ENCODE assay signal across 8 cellular contexts in genomic region chr9:109320338-109320733, GRCh38. TPM values are rescaled to one million over a fixed set of nuclear protein-coding genes. Genes with fewer than 3 reads are reported as not detected.
DNase-seq lines count a peak whose midpoint lies in the region; ATAC-seq and FAIRE-seq lines count a peak whose summit lies in the region.

No MANE protein-coding gene starts in this region.

- ATAC-seq in GM18511 (IDR thresholded peaks at IDR 0.05; ENCODE audit: unreplicated experiment) = peak; percentile 48
- peak; percentile 17 for ATAC-seq in HG02840 (IDR thresholded peaks at IDR 0.05; ENCODE audit: low FRiP score, unreplicated experiment)
- peak in 3 of 4 experiments; percentile 13 to 21 (median 17) for ATAC-seq in T-cell (replicated peaks in 1 of 4)

- POLR2A ChIA-PET in T-cell (lab: Charles Lee) = no interaction called here

- CTCF ChIA-PET in T-cell (lab: Charles Lee) = no interaction called here
- CTCF ChIA-PET in activated naive CD4-positive, alpha-beta T cell treated with anti-CD3 and anti-CD28 coated beads for 36 hours (lab: Charles Lee) = interaction anchor here (0.6 kb wide), 1 partner anchor 40 kb away, joined by 5 read pairs; no protein-coding TSS in a partner anchor

- no peak overlapping the region for H3K4me3 ChIP-seq in mesendoderm (ENCODE audit: low read length)

- no peaks in the 10 kb centered on the region for H3K36me3 ChIP-seq in mesendoderm (ENCODE audit: control insufficient read depth, insufficient read depth, low read length)

- no peak overlapping the region for H2AK5ac ChIP-seq in mesendoderm (ENCODE audit: low read length)

- no peaks in the 10 kb centered on the region for H3K36me3 Mint-ChIP-seq in T-cell
- no peaks in the 10 kb centered on the region for H3K36me3 Mint-ChIP-seq in activated naive CD4-positive, alpha-beta T cell treated with anti-CD3 and anti-CD28 coated beads for 36 hours (ENCODE audit: low read depth)

- no peak for FAIRE-seq in RCC 7860 (lab: Jason Lieb, UNC)

- H4K8ac ChIP-seq in mesendoderm (ENCODE audit: low read depth, low read length) = no peak overlapping the region

- H2BK15ac ChIP-seq in mesendoderm (replicated peaks; ENCODE audit: low read depth) = no peak overlapping the region

- H3K56ac ChIP-seq in mesendoderm (ENCODE audit: low read length) = no peak overlapping the region

- H3K9me3 Mint-ChIP-seq in T-cell = no peaks in the 10 kb centered on the region
- no peaks in the 10 kb centered on the region for H3K9me3 Mint-ChIP-seq in activated naive CD4-positive, alpha-beta T cell treated with anti-CD3 and anti-CD28 coated beads for 36 hours

- peak overlapping the region; percentile 39 for H3K18ac ChIP-seq in mesendoderm (ENCODE audit: low read length)

- no peak overlapping the region for H3K4ac ChIP-seq in mesendoderm (ENCODE audit: low read depth, low read length)

- no peaks in the 10 kb centered on the region for H3K27me3 ChIP-seq in mesendoderm (ENCODE audit: insufficient read depth, low read length, poor library complexity)

- in situ Hi-C loops in KBM-7 (cut with MboI; ENCODE audit: low pct_unique_long_range_greater_than_20kb, low sequenced_read_pairs) = no loop called here

- H3K9ac ChIP-seq in mesendoderm (ENCODE audit: low read length) = no peak overlapping the region

- no peak overlapping the region for H3K4me2 ChIP-seq in mesendoderm (ENCODE audit: low read length)

- H2BK5ac ChIP-seq in mesendoderm (ENCODE audit: low read length) = no peak overlapping the region

- H3K79me2 ChIP-seq in mesendoderm (ENCODE audit: control insufficient read depth, insufficient read depth, low read length) = peaks cover 23% of the 10 kb centered on the region

- H3K27ac ChIP-seq in mesendoderm (ENCODE audit: low read depth, low read length) = no peak overlapping the region

- no CpG with 5 or more reads among the region's 75 CpGs for WGBS in mesendoderm (ENCODE audit: extremely low coverage, insufficient coverage, low lambda C conversion rate)

- no peak overlapping the region for H3K23ac ChIP-seq in mesendoderm (ENCODE audit: low read length)

- H3K4me1 ChIP-seq in mesendoderm (ENCODE audit: control insufficient read depth, low read depth, low read length) = no peaks in the 10 kb centered on the region

- DNase-seq in 8988T (peak; percentile 55), T-cell (no peak), mesendoderm (peak; percentile 20), KBM-7 (no peak), RCC 7860 (ENCODE audit: low spot score) (no peak)
- no peak for DNase-seq in activated naive CD4-positive, alpha-beta T cell treated with anti-CD3 and anti-CD28 coated beads for 36 hours

- peaks cover 10 to 15% (median 13%) of the 10 kb centered on the region in 3 donors for H3K4me1 Mint-ChIP-seq in T-cell
- peaks cover 10% of the 10 kb centered on the region for H3K4me1 Mint-ChIP-seq in activated naive CD4-positive, alpha-beta T cell treated with anti-CD3 and anti-CD28 coated beads for 36 hours (ENCODE audit: low read depth)

- H3K27me3 Mint-ChIP-seq in T-cell = peaks cover 69% of the 10 kb centered on the region in 2 donors
- H3K27me3 Mint-ChIP-seq in activated naive CD4-positive, alpha-beta T cell treated with anti-CD3 and anti-CD28 coated beads for 36 hours (ENCODE audit: low read depth) = peaks cover 53% of the 10 kb centered on the region

- intact Hi-C loops in activated naive CD4-positive, alpha-beta T cell treated with anti-CD3 and anti-CD28 coated beads for 36 hours (cut with micrococcal nuclease) = loop anchor here (2.0 to 10.0 kb wide), 5 partner anchors 90 to 556 kb away; partner anchors contain the start of gene TMEM245

- no peak overlapping the region for H3K27ac Mint-ChIP-seq in T-cell
- no peak overlapping the region for H3K27ac Mint-ChIP-seq in activated naive CD4-positive, alpha-beta T cell treated with anti-CD3 and anti-CD28 coated beads for 36 hours

- H3K79me1 ChIP-seq in mesendoderm (ENCODE audit: low read length) = no peaks in the 10 kb centered on the region

- H2BK120ac ChIP-seq in mesendoderm (ENCODE audit: low read depth, low read length) = no peak overlapping the region

- no peak overlapping the region for H4K5ac ChIP-seq in mesendoderm (ENCODE audit: low read length)

- no peak overlapping the region for H3K4me3 Mint-ChIP-seq in T-cell
- no peak overlapping the region for H3K4me3 Mint-ChIP-seq in activated naive CD4-positive, alpha-beta T cell treated with anti-CD3 and anti-CD28 coated beads for 36 hours

RNA-seq across cellular contexts. Expression of gene EPB41L4B, which starts 0.5 kb away (rescaled TPM):
- total RNA-seq in T-cell = under 1 TPM in 3 of 5 donors, not detected in 2; 0.16 to 0.26 (median 0.16) TPM
- 13.5 TPM for polyA plus RNA-seq in mesendoderm (2013, experiment 1 of 2)
- 14.1 TPM for polyA plus RNA-seq in mesendoderm (2013, experiment 2 of 2)
- under 1 TPM; 0.24 to 0.25 TPM for total RNA-seq in activated naive CD4-positive, alpha-beta T cell treated with anti-CD3 and anti-CD28 coated beads for 36 hours

Comparison
In these comparisons a context has a peak if more than half of its experiments do, and no peak if none do; other contexts are left out.
1. DNase-seq: peak in 8988T (single experiment) and mesendoderm (single experiment); none in T-cell (0 of 34), KBM-7 (single experiment), activated naive CD4-positive, alpha-beta T cell treated with anti-CD3 and anti-CD28 coated beads for 36 hours (single experiment) and RCC 7860 (single experiment).
2. Peak in every context shown above with its lines, with median percentiles within 50 percentile points of each other: ATAC-seq.